10 cellular contexts compared by ENCODE assay signal in genomic region chr11:88300888-88301477, GRCh38. TPM values are rescaled to one million over a fixed set of nuclear protein-coding genes. Genes with fewer than 3 reads are reported as not detected.
DNase-seq lines count a peak whose midpoint lies in the region; ATAC-seq and TF ChIP-seq lines count a peak whose summit lies in the region.
"Had no signal": no experiment of that assay in that cellular context is flagged by ENCODE, and none has a peak within 500 bp of the region (broad histone marks: within the 10 kb centered on the region; RNA-seq: fewer than 3 reads in every experiment).

No MANE protein-coding gene starts in this region.

- peaks cover 0 to 7% (median 0%) of the 10 kb centered on the region in 4 donors for H3K36me3 ChIP-seq in upper lobe of left lung

- peak in 1 of 4 donors; percentile 37 for TF ChIP-seq EP300 in upper lobe of left lung (IDR thresholded peaks at IDR 0.05)

- H3K27me3 ChIP-seq in upper lobe of left lung = no peaks in the 10 kb centered on the region
- H3K27me3 ChIP-seq: neutrophil had no signal

- H3K4me3 ChIP-seq in upper lobe of left lung = peak overlapping the region in 1 of 4 donors; percentile 15

- peaks cover 6 to 29% (median 11%) of the 10 kb centered on the region in 4 donors for H3K4me1 ChIP-seq in upper lobe of left lung

- WGBS in upper lobe of left lung, 2 donors = 62 to 65% methylated on average over 3 of the region's 3 CpGs

- no peak overlapping the region for H3K4me3 Mint-ChIP-seq in activated naive CD4-positive, alpha-beta T cell treated with anti-CD3 and anti-CD28 coated beads, Interleukin-2, amount 50 U/mL, for 24 hours
- H3K4me3 Mint-ChIP-seq in activated naive CD8-positive, alpha-beta T cell = no peak overlapping the region

- no peak for DNase-seq in activated naive CD4-positive, alpha-beta T cell treated with Interleukin-2 at 50 U/mL for 16 hours
- DNase-seq in upper lobe of left lung (peak in 1 of 2 donors; percentile 76), NCI-H2171 treated with DMSO at 0.1 percent for 48 hours (lab: John Stamatoyannopoulos, UW) (no peak), DMS53 treated with DMSO at 0.1 percent for 48 hours (lab: John Stamatoyannopoulos, UW; ENCODE audit: unreplicated experiment) (no peak), AG08395 (ENCODE audit: low spot score) (no peak)

- H3K9me3 ChIP-seq in upper lobe of left lung = no peaks in the 10 kb centered on the region
- H3K9me3 ChIP-seq: neutrophil had no signal

- H3K27me3 Mint-ChIP-seq in activated naive CD4-positive, alpha-beta T cell treated with anti-CD3 and anti-CD28 coated beads, Interleukin-2, amount 50 U/mL, for 24 hours = no peaks in the 10 kb centered on the region
- no peaks in the 10 kb centered on the region for H3K27me3 Mint-ChIP-seq in activated naive CD8-positive, alpha-beta T cell

- ATAC-seq in HG02970 (IDR thresholded peaks at IDR 0.05; ENCODE audit: low FRiP score, unreplicated experiment) = peak; percentile 74
- peak; percentile 57 to 91 for ATAC-seq in upper lobe of left lung (ENCODE audit: low FRiP score in 2 of 2)

- peak overlapping the region; percentile 7 for H3K27ac Mint-ChIP-seq in activated naive CD4-positive, alpha-beta T cell treated with anti-CD3 and anti-CD28 coated beads, Interleukin-2, amount 50 U/mL, for 24 hours
- peak overlapping the region; percentile 30 for H3K27ac Mint-ChIP-seq in activated naive CD8-positive, alpha-beta T cell

- H3K36me3 Mint-ChIP-seq in activated naive CD4-positive, alpha-beta T cell treated with anti-CD3 and anti-CD28 coated beads, Interleukin-2, amount 50 U/mL, for 24 hours = peaks cover 31% of the 10 kb centered on the region
- H3K36me3 Mint-ChIP-seq in activated naive CD8-positive, alpha-beta T cell = peaks cover 45% of the 10 kb centered on the region

- H3K9me3 Mint-ChIP-seq in activated naive CD4-positive, alpha-beta T cell treated with anti-CD3 and anti-CD28 coated beads, Interleukin-2, amount 50 U/mL, for 24 hours = no peaks in the 10 kb centered on the region
- no peaks in the 10 kb centered on the region for H3K9me3 Mint-ChIP-seq in activated naive CD8-positive, alpha-beta T cell (ENCODE audit: low read depth)

- no peak for TF ChIP-seq CTCF in upper lobe of left lung (IDR thresholded peaks at IDR 0.05)

- H3K27ac ChIP-seq in upper lobe of left lung = peak overlapping the region; percentile 58 to 76 (median 62)
- H3K27ac ChIP-seq: KMS-11, neutrophil had no signal

- TF ChIP-seq POLR2A in upper lobe of left lung (IDR thresholded peaks at IDR 0.05) = no peak

- H3K4me1 Mint-ChIP-seq in activated naive CD4-positive, alpha-beta T cell treated with anti-CD3 and anti-CD28 coated beads, Interleukin-2, amount 50 U/mL, for 24 hours = peaks cover 38% of the 10 kb centered on the region
- peaks cover 6% of the 10 kb centered on the region for H3K4me1 Mint-ChIP-seq in activated naive CD8-positive, alpha-beta T cell (ENCODE audit: low read depth)

RNA-seq across cellular contexts. Expression of gene CTSC, which starts 36.6 kb away (rescaled TPM):
- total RNA-seq in upper lobe of left lung = 100 to 1,000 TPM in 5 of 6 donors, 10 to 100 TPM in 1; 74.4 to 370 (median 247) TPM
